8 cellular contexts compared by ENCODE assay signal in genomic region chr1:229579101-229579651, GRCh38. TPM values are rescaled to one million over a fixed set of nuclear protein-coding genes. Genes with fewer than 3 reads are reported as not detected.
DNase-seq lines count a peak whose midpoint lies in the region; ATAC-seq and TF ChIP-seq lines count a peak whose summit lies in the region.

No MANE protein-coding gene starts in this region.

- peaks cover 0 to 2% of the 10 kb centered on the region in 2 donors for H3K4me1 ChIP-seq in lung (ENCODE audit: control insufficient read depth in 2 of 2, insufficient read depth in 2 of 2, low read length in 2 of 2)

- H3K36me3 Mint-ChIP-seq in progenitor cell of endocrine pancreas (ENCODE audit: insufficient read depth) (no peaks in the 10 kb centered on the region), glutamatergic neuron (ENCODE audit: unreplicated experiment) (no peaks in the 10 kb centered on the region)

- TF ChIP-seq CTCF in lung (IDR thresholded peaks at IDR 0.05; ENCODE audit: control extremely low read depth, extremely low read depth) (no peak), progenitor cell of endocrine pancreas (IDR thresholded peaks at IDR 0.05; ENCODE audit: unreplicated experiment) (no peak), glutamatergic neuron (IDR thresholded peaks at IDR 0.05; ENCODE audit: partially characterized antibody, unreplicated experiment) (no peak)

- no peaks in the 10 kb centered on the region for H3K36me3 ChIP-seq in lung (ENCODE audit: control insufficient read depth in 2 of 2, insufficient read depth in 2 of 2, low read length in 2 of 2)

- H3K27me3 ChIP-seq in lung (ENCODE audit: control insufficient read depth, insufficient read depth) = no peaks in the 10 kb centered on the region

- no peaks in the 10 kb centered on the region for H3K9me3 ChIP-seq in lung (ENCODE audit: control insufficient read depth in 2 of 2, insufficient read depth in 1 of 2, low read length in 1 of 2)

- H3K4me3 Mint-ChIP-seq in progenitor cell of endocrine pancreas (ENCODE audit: low read depth) = no peak overlapping the region
- no peak overlapping the region for H3K4me3 Mint-ChIP-seq in glutamatergic neuron (ENCODE audit: unreplicated experiment)

- ATAC-seq in GM18517 (IDR thresholded peaks at IDR 0.05; ENCODE audit: unreplicated experiment) (peak; percentile 69), HG03066 (IDR thresholded peaks at IDR 0.05; ENCODE audit: low read depth, unreplicated experiment) (peak; percentile 83), lung (ENCODE audit: insufficient read depth, low FRiP score) (peak; percentile 47)

- peaks cover 3% of the 10 kb centered on the region for H3K4me1 Mint-ChIP-seq in progenitor cell of endocrine pancreas (ENCODE audit: low read depth)
- no peaks in the 10 kb centered on the region for H3K4me1 Mint-ChIP-seq in glutamatergic neuron (ENCODE audit: low read depth, unreplicated experiment)

- 35 to 44% methylated on average over 9 of the region's 9 CpGs for WGBS in lung, 2 donors

- H3K9me3 Mint-ChIP-seq in progenitor cell of endocrine pancreas (ENCODE audit: low read depth) (no peaks in the 10 kb centered on the region), glutamatergic neuron (ENCODE audit: unreplicated experiment) (no peaks in the 10 kb centered on the region)

- peak overlapping the region; percentile 88 for H3K27ac ChIP-seq in caudate nucleus (ENCODE audit: low read depth, low read length)
- H3K27ac ChIP-seq in lung (ENCODE audit: low read depth in 1 of 2, low read length in 1 of 2) = peak overlapping the region in 1 of 2 donors; percentile 43

- DNase-seq in NCI-H345 treated with DMSO at 0.1 percent for 48 hours (lab: John Stamatoyannopoulos, UW; ENCODE audit: unreplicated experiment) (peak; percentile 78), caudate nucleus (lab: John Stamatoyannopoulos, UW) (peak; percentile 7 to 95 (median 80)), lung (ENCODE audit: low spot score) (no peak), progenitor cell of endocrine pancreas (ENCODE audit: low spot score, unreplicated experiment) (no peak), cortex of kidney (lab: John Stamatoyannopoulos, UW) (no peak), glutamatergic neuron (no peak)

- H3K27ac Mint-ChIP-seq in progenitor cell of endocrine pancreas (no peak overlapping the region), glutamatergic neuron (ENCODE audit: unreplicated experiment) (no peak overlapping the region)

- no peaks in the 10 kb centered on the region for H3K27me3 Mint-ChIP-seq in progenitor cell of endocrine pancreas
- peaks cover 1% of the 10 kb centered on the region for H3K27me3 Mint-ChIP-seq in glutamatergic neuron (ENCODE audit: unreplicated experiment)

- H3K4me3 ChIP-seq in lung = no peak overlapping the region

RNA-seq across cellular contexts. Expression of gene ABCB10, which starts 20.7 kb away (rescaled TPM):
- total RNA-seq in lung = 10 to 100 TPM; 20.5 to 23.5 TPM
- polyA plus RNA-seq in lung = 1 to 10 TPM; 6.5 to 7.8 TPM
- total RNA-seq in progenitor cell of endocrine pancreas = 21.4 and 27.9 TPM in 2 replicates
- total RNA-seq in glutamatergic neuron (ENCODE audit: unreplicated experiment) = 15.0 TPM

RNA-seq across cellular contexts. Expression of gene TAF5L, which starts 46.7 kb away (rescaled TPM):
- 10 to 100 TPM; 16.2 to 24.3 TPM for total RNA-seq in lung
- polyA plus RNA-seq in lung = 10 to 100 TPM in 1 of 2 donors, 1 to 10 TPM in 1; 7.7 to 13.3 TPM
- 21.0 and 21.4 TPM in 2 replicates for total RNA-seq in progenitor cell of endocrine pancreas
- total RNA-seq in glutamatergic neuron (ENCODE audit: unreplicated experiment) = 19.6 TPM

RNA-seq across cellular contexts. Expression of gene URB2, which starts 46.9 kb away (rescaled TPM):
- 10 to 100 TPM in 1 of 2 donors, 1 to 10 TPM in 1; 7.1 to 10.9 TPM for total RNA-seq in lung
- 1 to 10 TPM; 2.6 to 5.0 TPM for polyA plus RNA-seq in lung
- total RNA-seq in progenitor cell of endocrine pancreas = 16.2 and 16.5 TPM in 2 replicates
- 9.0 TPM for total RNA-seq in glutamatergic neuron (ENCODE audit: unreplicated experiment)

Comparison
In these comparisons a context has a peak if more than half of its experiments do, and no peak if none do; other contexts are left out.
1. DNase-seq: peak in NCI-H345 treated with DMSO at 0.1 percent for 48 hours (single experiment) and caudate nucleus (61 of 61); none in lung (single experiment), progenitor cell of endocrine pancreas (single experiment), cortex of kidney (single experiment) and glutamatergic neuron (single experiment).
2. Peak in every context shown above with its lines, with median percentiles within 50 percentile points of each other: ATAC-seq.